Comparison of ENCODE assay signal across 19 cellular contexts in genomic region chr14:38718519-38718918, GRCh38.
"Had no signal": no experiment of that assay in that cellular context is flagged by ENCODE, and none has a peak within 500 bp of the region (broad histone marks: within the 10 kb centered on the region; RNA-seq: fewer than 3 reads in every experiment).

No MANE protein-coding gene starts in this region.

- H3K4me1 ChIP-seq: adrenal gland, ascending aorta had no signal

- H3K4me3 ChIP-seq: adrenal gland, ascending aorta, esophagus muscularis mucosa, lung had no signal

- H3K27ac ChIP-seq: adrenal gland, ascending aorta, brain microvascular endothelial cell, esophagus muscularis mucosa had no signal

- FAIRE-seq: frontal cortex had no signal

- H3K9me3 ChIP-seq: adrenal gland, ascending aorta, esophagus muscularis mucosa had no signal

- H3K27me3 ChIP-seq: adrenal gland, ascending aorta, brain microvascular endothelial cell, esophagus muscularis mucosa had no signal

- DNase-seq: activated CD4-positive, alpha-beta T cell treated with anti-CD3 and anti-CD28 coated beads, Interleukin-2, amount 10 ng/mL, durations not matched to agents 7 days and 5 days; activated CD8-positive, alpha-beta T cell treated with anti-CD3 and anti-CD28 coated beads, Interleukin-2, amount 10 ng/mL, durations not matched to agents 7 days and 5 days; activated T-cell treated with anti-CD3 and anti-CD28 coated beads, Interleukin-2, amount 50 U/mL, for 1 hour; adrenal gland; brain microvascular endothelial cell; central memory CD4-positive, alpha-beta T cell; dermis blood vessel endothelial cell; effector memory CD8-positive, alpha-beta T cell; head of caudate nucleus; hypothalamus; naive thymus-derived CD4-positive, alpha-beta T cell; posterior cingulate gyrus; stimulated activated CD4-positive, alpha-beta T cell treated with anti-CD3 and anti-CD28 coated beads, Interleukin-4, amount 100 ng/mL, for 24 hours; stimulated activated naive CD4-positive, alpha-beta T cell treated with Interleukin-2 at 50 U/mL for 16 hours; T-cell had no signal

- H3K36me3 ChIP-seq: adrenal gland, ascending aorta, brain microvascular endothelial cell, esophagus muscularis mucosa had no signal
